Comparison of ENCODE assay signal across 8 cellular contexts in the genomic region with DNA sequence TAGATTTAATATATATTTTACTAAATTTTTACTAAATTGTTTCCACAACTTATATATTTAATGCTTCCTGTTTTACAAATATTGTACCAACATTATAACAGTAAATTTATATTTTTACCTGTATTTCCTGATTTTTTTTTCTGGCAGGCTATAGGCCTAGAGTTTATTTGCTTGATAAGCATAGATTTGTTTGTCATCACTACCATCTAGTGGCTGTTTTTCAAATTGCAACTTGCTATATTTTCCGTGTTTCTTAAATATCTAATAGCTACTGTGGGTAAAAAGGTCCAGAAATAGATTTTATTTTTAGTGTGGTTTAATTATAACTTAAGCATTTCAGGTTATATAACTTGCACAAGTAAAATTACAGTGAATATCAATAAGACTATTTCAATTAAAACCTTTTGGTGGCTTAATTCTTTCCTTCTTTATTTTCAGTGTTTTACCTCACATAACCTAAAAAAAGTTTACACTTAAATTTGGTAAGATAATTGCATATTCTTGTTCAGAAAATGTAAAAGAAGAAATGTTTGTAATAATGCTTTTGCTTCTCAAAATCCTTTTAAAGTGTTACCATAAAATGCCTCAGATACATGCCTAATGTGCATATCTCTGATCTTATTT.
DNase-seq lines count a peak whose midpoint lies in the region; ATAC-seq, FAIRE-seq and TF ChIP-seq lines count a peak whose summit lies in the region.

No MANE protein-coding gene starts in this region.

- no peaks in the 10 kb centered on the region for H3K4me1 Mint-ChIP-seq in CD8-positive, alpha-beta T cell (ENCODE audit: low read depth)
- no peaks in the 10 kb centered on the region for H3K4me1 Mint-ChIP-seq in neural crest cell
- no peaks in the 10 kb centered on the region for H3K4me1 Mint-ChIP-seq in stimulated activated memory B cell treated with anti-CD40 and anti-IgM and Interleukin-4, amounts not matched to agents 10 μg/mL and 1 μg/mL and 100 μg/mL, for 72 hours

- no peaks in the 10 kb centered on the region for H3K36me3 ChIP-seq in CD8-positive, alpha-beta T cell (ENCODE audit: insufficient read depth, low read length)
- H3K36me3 ChIP-seq in PC-9 (ENCODE audit: low read depth) (peaks cover 3% of the 10 kb centered on the region; the same call in 1 of the 2 replicates), endothelial cell of umbilical vein (ENCODE audit: control insufficient read depth in 2 of 2, extremely low read depth in 1 of 2, insufficient read depth in 2 of 2, low read length in 2 of 2) (no peaks in the 10 kb centered on the region)

- H3F3A ChIP-seq in PC-9 (ENCODE audit: insufficient read depth, low read depth), result no peaks in the 10 kb centered on the region; the same call in 1 of the 2 replicates

- DNase-seq in CD8-positive, alpha-beta T cell, result peak in 1 of 7 experiments; percentile 13
- peak; percentile 36 for DNase-seq in HS-27A (ENCODE audit: low read depth)
- DNase-seq in PC-9, result peak in 1 of 2 experiments; percentile 46
- DNase-seq in endothelial cell of umbilical vein (ENCODE audit: low read depth, low spot score), result peak; percentile 79
- DNase-seq in neural crest cell (ENCODE audit: low read depth, low spot score), result no peak
- no peak for DNase-seq in mesenteric fat pad (ENCODE audit: low spot score)

- no peaks in the 10 kb centered on the region for H3K9me3 ChIP-seq in CD8-positive, alpha-beta T cell (ENCODE audit: low read length)
- H3K9me3 ChIP-seq in PC-9 (ENCODE audit: insufficient read depth, low read depth) (no peaks in the 10 kb centered on the region), endothelial cell of umbilical vein (replicated peaks; ENCODE audit: control insufficient read depth, insufficient read depth, low read length) (no peaks in the 10 kb centered on the region)

- no peaks in the 10 kb centered on the region for H3K27me3 ChIP-seq in CD8-positive, alpha-beta T cell (ENCODE audit: insufficient read depth, low read length)
- H3K27me3 ChIP-seq in PC-9 (ENCODE audit: insufficient read depth, low read depth) (no peaks in the 10 kb centered on the region), endothelial cell of umbilical vein (ENCODE audit: control insufficient read depth in 2 of 2, insufficient read depth in 2 of 2, low read length in 2 of 2) (no peaks in the 10 kb centered on the region)

- dilution Hi-C loops in endothelial cell of umbilical vein (cut with MboI; ENCODE audit: extremely low pct_ligation_motif_present, low sequenced_read_pairs), result no loop called here

- H3K79me2 ChIP-seq in PC-9 (ENCODE audit: low read depth) (no peaks in the 10 kb centered on the region), endothelial cell of umbilical vein (ENCODE audit: control insufficient read depth, insufficient read depth, low read length) (no peaks in the 10 kb centered on the region)

- H3K9me1 ChIP-seq in endothelial cell of umbilical vein (replicated peaks; ENCODE audit: control insufficient read depth, extremely low read depth, insufficient read depth, low read length), result no peaks in the 10 kb centered on the region

- peak; percentile 71 for ATAC-seq in CD8-positive, alpha-beta T cell
- peak; percentile 76 for ATAC-seq in GM18867 (IDR thresholded peaks at IDR 0.05; ENCODE audit: unreplicated experiment)
- ATAC-seq in stimulated activated memory B cell treated with anti-CD40 and anti-IgM and Interleukin-4, amounts not matched to agents 10 μg/mL and 1 μg/mL and 100 μg/mL, for 72 hours, result no peak

- TF ChIP-seq POLR2A in endothelial cell of umbilical vein (IDR thresholded peaks at IDR 0.05; ENCODE audit: low read depth, low read length), result no peak

- no peak overlapping the region for H3K4me3 ChIP-seq in CD8-positive, alpha-beta T cell (ENCODE audit: low read depth, low read length)
- H3K4me3 ChIP-seq in PC-9 (no peak overlapping the region), endothelial cell of umbilical vein (replicated peaks in 1 of 3; ENCODE audit: insufficient read depth in 1 of 3, low read depth in 1 of 3, low read length in 3 of 3) (no peak overlapping the region)

- no peaks in the 10 kb centered on the region for H3K27me3 Mint-ChIP-seq in CD8-positive, alpha-beta T cell (ENCODE audit: low read depth)
- H3K27me3 Mint-ChIP-seq in neural crest cell (ENCODE audit: low read depth), result no peaks in the 10 kb centered on the region
- no peaks in the 10 kb centered on the region for H3K27me3 Mint-ChIP-seq in stimulated activated memory B cell treated with anti-CD40 and anti-IgM and Interleukin-4, amounts not matched to agents 10 μg/mL and 1 μg/mL and 100 μg/mL, for 72 hours

- intact Hi-C loops in CD8-positive, alpha-beta T cell (cut with DNase I, micrococcal nuclease), result loop anchor here (1.0 to 10.0 kb wide), 5 partner anchors 117 to 1757 kb away; a partner anchor contains a TSS
- intact Hi-C loops in PC-9 (cut with micrococcal nuclease; ENCODE audit: unreplicated experiment) (loop anchor here (1.0 to 10.0 kb wide), 3 partner anchors 117 to 803 kb away; a partner anchor contains a TSS), endothelial cell of umbilical vein (cut with micrococcal nuclease) (loop anchor here (1.0 to 10.0 kb wide), 5 partner anchors 61 to 1404 kb away; a partner anchor contains a TSS)

- H2AFZ ChIP-seq in PC-9 (no peak overlapping the region), endothelial cell of umbilical vein (ENCODE audit: low read depth, low read length) (no peak overlapping the region)

- H3K27ac Mint-ChIP-seq in CD8-positive, alpha-beta T cell, result no peak overlapping the region
- H3K27ac Mint-ChIP-seq in neural crest cell (ENCODE audit: unreplicated experiment), result no peak overlapping the region
- no peak overlapping the region for H3K27ac Mint-ChIP-seq in stimulated activated memory B cell treated with anti-CD40 and anti-IgM and Interleukin-4, amounts not matched to agents 10 μg/mL and 1 μg/mL and 100 μg/mL, for 72 hours

- no peaks in the 10 kb centered on the region for H3K9me3 Mint-ChIP-seq in CD8-positive, alpha-beta T cell
- no peaks in the 10 kb centered on the region for H3K9me3 Mint-ChIP-seq in neural crest cell
- H3K9me3 Mint-ChIP-seq in stimulated activated memory B cell treated with anti-CD40 and anti-IgM and Interleukin-4, amounts not matched to agents 10 μg/mL and 1 μg/mL and 100 μg/mL, for 72 hours, result no peaks in the 10 kb centered on the region

- POLR2A ChIA-PET in CD8-positive, alpha-beta T cell (lab: Charles Lee), result interaction anchor here (1.0 kb wide), 1 partner anchor 117 kb away, joined by 3 read pairs; no protein-coding TSS in a partner anchor
- POLR2A ChIA-PET in PC-9 (lab: Charles Lee; ENCODE audit: unreplicated experiment) (interaction anchor here (0.6 to 0.8 kb wide), 3 partner anchors 9 to 243 kb away, joined by 4 to 11 read pairs (median 4); no protein-coding TSS in a partner anchor), endothelial cell of umbilical vein (lab: Charles Lee) (no interaction called here)

- TF ChIP-seq CTCF in CD8-positive, alpha-beta T cell (IDR thresholded peaks at IDR 0.05), result peak; percentile 95
- TF ChIP-seq CTCF in PC-9 (conservative IDR thresholded peaks at IDR 0.05) (peak; percentile 94), endothelial cell of umbilical vein (IDR thresholded peaks at IDR 0.05; ENCODE audit: extremely low read depth in 1 of 2, insufficient read depth in 1 of 2, low read depth in 1 of 2, low read length in 2 of 2) (peak; percentile 33 to 50), neural crest cell (conservative IDR thresholded peaks at IDR 0.05) (peak; percentile 96)

- H3K36me3 Mint-ChIP-seq in CD8-positive, alpha-beta T cell, result peaks cover 5% of the 10 kb centered on the region
- H3K36me3 Mint-ChIP-seq in neural crest cell (ENCODE audit: low read depth), result no peaks in the 10 kb centered on the region
- H3K36me3 Mint-ChIP-seq in stimulated activated memory B cell treated with anti-CD40 and anti-IgM and Interleukin-4, amounts not matched to agents 10 μg/mL and 1 μg/mL and 100 μg/mL, for 72 hours, result no peaks in the 10 kb centered on the region

- no peak overlapping the region for H3K4me3 Mint-ChIP-seq in CD8-positive, alpha-beta T cell
- no peak overlapping the region for H3K4me3 Mint-ChIP-seq in neural crest cell
- H3K4me3 Mint-ChIP-seq in stimulated activated memory B cell treated with anti-CD40 and anti-IgM and Interleukin-4, amounts not matched to agents 10 μg/mL and 1 μg/mL and 100 μg/mL, for 72 hours, result no peak overlapping the region

- peak; percentile 24 for FAIRE-seq in endothelial cell of umbilical vein (lab: Jason Lieb, UNC)

- H3K9me2 ChIP-seq in PC-9 (ENCODE audit: insufficient read depth), result no peaks in the 10 kb centered on the region

- CTCF ChIA-PET in CD8-positive, alpha-beta T cell (lab: Charles Lee), result interaction anchor here (0.6 to 4.2 kb wide), 11 partner anchors 19 to 569 kb away, joined by 3 to 105 read pairs (median 4); no protein-coding TSS in a partner anchor
- CTCF ChIA-PET in PC-9 (lab: Charles Lee) (interaction anchor here (0.6 to 1.6 kb wide), 5 partner anchors 20 to 1511 kb away, joined by 3 to 26 read pairs (median 4); no protein-coding TSS in a partner anchor), endothelial cell of umbilical vein (lab: Charles Lee) (interaction anchor here (0.6 to 9.9 kb wide), 64 partner anchors 9 to 1511 kb away, joined by 3 to 815 read pairs (median 5); a partner anchor contains a TSS)

- H4K20me1 ChIP-seq in PC-9 (ENCODE audit: insufficient read depth) (peaks cover 4% of the 10 kb centered on the region; the same call in 1 of the 2 replicates), endothelial cell of umbilical vein (replicated peaks; ENCODE audit: control insufficient read depth, extremely low read depth, insufficient read depth, low read length) (no peaks in the 10 kb centered on the region)

- H3K9ac ChIP-seq in endothelial cell of umbilical vein (replicated peaks; ENCODE audit: extremely low read depth, insufficient read depth, low read length), result no peak overlapping the region

- H3K27ac ChIP-seq in CD8-positive, alpha-beta T cell (ENCODE audit: low read depth, low read length), result no peak overlapping the region
- H3K27ac ChIP-seq in PC-9 (no peak overlapping the region), endothelial cell of umbilical vein (ENCODE audit: insufficient read depth, low read depth, low read length) (no peak overlapping the region)

- H3K4me2 ChIP-seq in PC-9 (no peak overlapping the region), endothelial cell of umbilical vein (ENCODE audit: insufficient read depth, low read length) (no peak overlapping the region)

- BruUV-seq in PC-9 (replicated peaks; lab: Mats Ljungman, UMichigan), result no TSS peak
- no TSS peak for BruUV-seq in endothelial cell of umbilical vein (replicated peaks; lab: Mats Ljungman, UMichigan)

- no peaks in the 10 kb centered on the region for H3K4me1 ChIP-seq in CD8-positive, alpha-beta T cell (ENCODE audit: insufficient read depth, low read length)
- no peaks in the 10 kb centered on the region for H3K4me1 ChIP-seq in PC-9 (replicated peaks; ENCODE audit: insufficient read depth)
- no peaks in the 10 kb centered on the region for H3K4me1 ChIP-seq in endothelial cell of umbilical vein (ENCODE audit: control insufficient read depth, extremely low read depth, insufficient read depth, low read length)

TF ChIP-seq in endothelial cell of umbilical vein, 7 proteins besides CTCF, POLR2A, EP300 and RAD21 (continues in another document):
- no peak for TF ChIP-seq EZH2 (IDR thresholded peaks at IDR 0.05; ENCODE audit: borderline replicate concordance, low read depth, low read length, severe bottlenecking)
- no peak for TF ChIP-seq MYC (IDR thresholded peaks at IDR 0.05; ENCODE audit: low read depth, low read length)
- no peak for TF ChIP-seq JUN (IDR thresholded peaks at IDR 0.05; ENCODE audit: borderline replicate concordance, insufficient read depth, insufficient read length, low read depth)

Comparison
In these comparisons a context has a peak if more than half of its experiments do, and no peak if none do; other contexts are left out.
1. DNase-seq: peak in HS-27A (single experiment) and endothelial cell of umbilical vein (single experiment); none in neural crest cell (single experiment) and mesenteric fat pad (single experiment).
2. CTCF ChIP-seq: peak in every context shown above with its lines; median percentile 96 in neural crest cell; 95 in CD8-positive, alpha-beta T cell; 94 in PC-9; 42 in endothelial cell of umbilical vein.